ENCODE assay signal across 20 cellular contexts in genomic region chr7:57256637-57257375, GRCh38.
"Had no signal": no experiment of that assay in that cellular context is flagged by ENCODE, and none has a peak within 500 bp of the region (broad histone marks: within the 10 kb centered on the region; RNA-seq: fewer than 3 reads in every experiment).

No MANE protein-coding gene starts in this region.

- H3K9me3 ChIP-seq: MG63, SK-N-SH had no signal

- H3K27me3 ChIP-seq: MG63 had no signal

- DNase-seq: IMR-90, Karpas-422, KG1, MG63, NCI-H1092, NCI-H1105 treated with DMSO at 0.1 percent for 48 hours, NCI-H1436, NCI-H187, NCI-H2029, NCI-H2081 treated with DMSO at 0.1 percent for 48 hours, NCI-H2171, NCI-H226, NCI-H446, NCI-H510A, NCI-H524 treated with DMSO at 0.1 percent for 48 hours, NCI-H69, NCI-H774, SHP77, SK-N-SH had no signal

- H3K36me3 ChIP-seq: MG63 had no signal

- H3K4me3 ChIP-seq: MG63 had no signal

- H3K27ac ChIP-seq: RWPE1 had no signal
